In genomic region chr5:134517553-134517952, GRCh38 we compare ENCODE assay signal across 1 cellular context.
TF ChIP-seq lines count a peak whose summit lies in the region.

No MANE protein-coding gene starts in this region.

TF ChIP-seq in IMR-90, 13 proteins besides CTCF, POLR2A, EP300 and RAD21:
- TF ChIP-seq MXI1 (IDR thresholded peaks at IDR 0.05; ENCODE audit: borderline replicate concordance, low read depth, low read length) (no peak), MAFK (IDR thresholded peaks at IDR 0.05; ENCODE audit: low read depth, low read length) (peak; percentile 44)
